ENCODE assay signal across 10 cellular contexts in genomic region chr2:121771976-121772742, GRCh38.
DNase-seq lines count a peak whose midpoint lies in the region; ATAC-seq lines count a peak whose summit lies in the region.
"Had no signal": no experiment of that assay in that cellular context is flagged by ENCODE, and none has a peak within 500 bp of the region (broad histone marks: within the 10 kb centered on the region; RNA-seq: fewer than 3 reads in every experiment).

No MANE protein-coding gene starts in this region.

- DNase-seq in NCI-H2107 treated with DMSO at 0.1 percent for 48 hours (lab: John Stamatoyannopoulos, UW; ENCODE audit: unreplicated experiment) (peak; percentile 18), NCI-H2107 (lab: John Stamatoyannopoulos, UW) (no peak), NCI-H69 (lab: John Stamatoyannopoulos, UW) (peak; percentile 86), fibroblast of gingiva (ENCODE audit: low read depth) (peak; percentile 36), retina (peak; percentile 45), epidermal melanocyte (ENCODE audit: insufficient read length, low spot score) (no peak)
- DNase-seq: T-helper 9 cell had no signal

- ATAC-seq in HG03097 (IDR thresholded peaks at IDR 0.05; ENCODE audit: low FRiP score, unreplicated experiment): no peak
- ATAC-seq in GM21447 (IDR thresholded peaks at IDR 0.05; ENCODE audit: unreplicated experiment): no peak
- ATAC-seq: A549 had no signal

Comparison
In these comparisons a context has a peak if more than half of its experiments do, and no peak if none do; other contexts are left out.
1. DNase-seq: peak in NCI-H2107 treated with DMSO at 0.1 percent for 48 hours (single experiment), NCI-H69 (single experiment), fibroblast of gingiva (single experiment) and retina (single experiment); none in NCI-H2107 (single experiment) and epidermal melanocyte (single experiment).